ENCODE assay signal across 12 cellular contexts in the genomic region with DNA sequence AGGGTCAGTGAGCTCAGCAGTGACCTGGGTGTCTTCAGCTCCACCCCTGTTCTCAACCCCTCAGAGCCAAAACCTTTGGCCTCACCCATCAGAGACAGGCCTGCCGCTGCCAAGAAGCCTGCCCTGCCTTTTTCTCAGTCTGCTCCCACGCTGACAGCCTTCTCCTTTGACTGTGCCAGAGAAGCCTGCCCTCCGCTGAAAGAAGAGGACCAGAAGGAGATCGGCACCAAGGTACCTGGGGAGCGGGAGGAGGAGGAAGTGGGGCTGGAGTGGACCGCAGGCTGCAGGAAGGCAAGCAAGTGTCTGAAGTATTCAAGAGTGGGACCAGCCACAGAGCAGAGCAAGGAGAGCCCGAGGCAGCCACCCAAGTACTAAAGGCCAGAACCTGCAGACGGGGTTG.
DNase-seq lines count a peak whose midpoint lies in the region; ATAC-seq lines count a peak whose summit lies in the region.
"Had no signal": no experiment of that assay in that cellular context is flagged by ENCODE, and none has a peak within 500 bp of the region (broad histone marks: within the 10 kb centered on the region; RNA-seq: fewer than 3 reads in every experiment).

No MANE protein-coding gene starts in this region.

- peak overlapping the region; percentile 44 for H3K27ac ChIP-seq in layer of hippocampus (ENCODE audit: low read depth, low read length)
- H3K27ac ChIP-seq: sigmoid colon had no signal

- H3K9me3 Mint-ChIP-seq in stimulated activated memory B cell treated with anti-CD40 and anti-IgM and Interleukin-4, amounts not matched to agents 10 μg/mL and 1 μg/mL and 100 μg/mL, for 72 hours: no peaks in the 10 kb centered on the region
- H3K9me3 Mint-ChIP-seq: WTC11 had no signal

- peak overlapping the region; percentile 72 for H3K27ac Mint-ChIP-seq in stimulated activated memory B cell treated with anti-CD40 and anti-IgM and Interleukin-4, amounts not matched to agents 10 μg/mL and 1 μg/mL and 100 μg/mL, for 72 hours
- H3K27ac Mint-ChIP-seq: WTC11 had no signal

- DNase-seq in activated CD8-positive, alpha-beta memory T cell treated with anti-CD3 and anti-CD28 coated beads, Interleukin-2, amount 50 U/mL, for 48 hours: peak; percentile 73
- no peak for DNase-seq in retina
- DNase-seq in NCI-H1105 (lab: John Stamatoyannopoulos, UW): no peak
- DNase-seq in DMS 273 treated with DMSO at 0.1 percent for 48 hours (lab: John Stamatoyannopoulos, UW): no peak
- DNase-seq: NCI-H1930, sigmoid colon had no signal

- peaks cover 62% of the 10 kb centered on the region for H3K4me1 Mint-ChIP-seq in stimulated activated memory B cell treated with anti-CD40 and anti-IgM and Interleukin-4, amounts not matched to agents 10 μg/mL and 1 μg/mL and 100 μg/mL, for 72 hours

- H3K36me3 Mint-ChIP-seq in stimulated activated memory B cell treated with anti-CD40 and anti-IgM and Interleukin-4, amounts not matched to agents 10 μg/mL and 1 μg/mL and 100 μg/mL, for 72 hours: no peaks in the 10 kb centered on the region
- H3K36me3 Mint-ChIP-seq: WTC11 had no signal

- ATAC-seq in HG03175 (IDR thresholded peaks at IDR 0.05; ENCODE audit: unreplicated experiment): peak; percentile 4
- peak; percentile 9 for ATAC-seq in stimulated activated memory B cell treated with anti-CD40 and anti-IgM and Interleukin-4, amounts not matched to agents 10 μg/mL and 1 μg/mL and 100 μg/mL, for 72 hours
- ATAC-seq: HCT116, left lung had no signal

- no peaks in the 10 kb centered on the region for H3K27me3 ChIP-seq in layer of hippocampus (ENCODE audit: control insufficient read depth, insufficient read depth, low read length)
- H3K27me3 ChIP-seq: sigmoid colon had no signal

- H3K4me3 Mint-ChIP-seq in stimulated activated memory B cell treated with anti-CD40 and anti-IgM and Interleukin-4, amounts not matched to agents 10 μg/mL and 1 μg/mL and 100 μg/mL, for 72 hours: peak overlapping the region; percentile 13
- H3K4me3 Mint-ChIP-seq: WTC11 had no signal

- H3K27me3 Mint-ChIP-seq in stimulated activated memory B cell treated with anti-CD40 and anti-IgM and Interleukin-4, amounts not matched to agents 10 μg/mL and 1 μg/mL and 100 μg/mL, for 72 hours: peaks cover 7% of the 10 kb centered on the region
